In genomic region chr2:73925853-73926492, GRCh38 we compare ENCODE assay signal across 8 cellular contexts. TPM values are rescaled to one million over a fixed set of nuclear protein-coding genes. Genes with fewer than 3 reads are reported as not detected.
DNase-seq lines count a peak whose midpoint lies in the region; ATAC-seq and TF ChIP-seq lines count a peak whose summit lies in the region.

No MANE protein-coding gene starts in this region.

- TF ChIP-seq CTCF in glutamatergic neuron (IDR thresholded peaks at IDR 0.05; ENCODE audit: partially characterized antibody, unreplicated experiment), result no peak

- H3K36me3 Mint-ChIP-seq in T-cell, result peaks cover 12% of the 10 kb centered on the region
- no peaks in the 10 kb centered on the region for H3K36me3 Mint-ChIP-seq in glutamatergic neuron (ENCODE audit: unreplicated experiment)
- H3K36me3 Mint-ChIP-seq in stimulated activated effector memory CD8-positive, alpha-beta T cell treated with anti-CD3 and anti-CD28 coated beads, Interleukin-12 subunit alpha, Interleukin-12 subunit beta, amount 100 ng/mL, for 72 hours, result peaks cover 24% of the 10 kb centered on the region

- no peak for ATAC-seq in T-cell (replicated peaks in 1 of 4)
- no peak for ATAC-seq in stimulated activated effector memory CD8-positive, alpha-beta T cell treated with anti-CD3 and anti-CD28 coated beads, Interleukin-12 subunit alpha, Interleukin-12 subunit beta, amount 100 ng/mL, for 72 hours

- peak overlapping the region; percentile 90 to 94 (median 91) for H3K4me3 Mint-ChIP-seq in T-cell
- peak overlapping the region; percentile 88 for H3K4me3 Mint-ChIP-seq in glutamatergic neuron (ENCODE audit: unreplicated experiment)
- H3K4me3 Mint-ChIP-seq in stimulated activated effector memory CD8-positive, alpha-beta T cell treated with anti-CD3 and anti-CD28 coated beads, Interleukin-12 subunit alpha, Interleukin-12 subunit beta, amount 100 ng/mL, for 72 hours, result peak overlapping the region; percentile 85

- H3K4me1 Mint-ChIP-seq in T-cell (peaks cover 31 to 46% (median 43%) of the 10 kb centered on the region in 3 donors), glutamatergic neuron (ENCODE audit: low read depth, unreplicated experiment) (peaks cover 12% of the 10 kb centered on the region)
- peaks cover 33% of the 10 kb centered on the region for H3K4me1 Mint-ChIP-seq in stimulated activated effector memory CD8-positive, alpha-beta T cell treated with anti-CD3 and anti-CD28 coated beads, Interleukin-12 subunit alpha, Interleukin-12 subunit beta, amount 100 ng/mL, for 72 hours

- H3K27me3 Mint-ChIP-seq in T-cell (no peaks in the 10 kb centered on the region), glutamatergic neuron (ENCODE audit: unreplicated experiment) (no peaks in the 10 kb centered on the region)

- CTCF ChIA-PET in T-cell (lab: Charles Lee), result no interaction called here

- H3K9me3 Mint-ChIP-seq in T-cell (no peaks in the 10 kb centered on the region), glutamatergic neuron (ENCODE audit: unreplicated experiment) (peaks cover 4% of the 10 kb centered on the region)
- H3K9me3 Mint-ChIP-seq in stimulated activated effector memory CD8-positive, alpha-beta T cell treated with anti-CD3 and anti-CD28 coated beads, Interleukin-12 subunit alpha, Interleukin-12 subunit beta, amount 100 ng/mL, for 72 hours, result no peaks in the 10 kb centered on the region

- H3K27ac Mint-ChIP-seq in T-cell (peak overlapping the region; percentile 76 to 96), glutamatergic neuron (ENCODE audit: unreplicated experiment) (peak overlapping the region; percentile 53)
- peak overlapping the region; percentile 93 for H3K27ac Mint-ChIP-seq in stimulated activated effector memory CD8-positive, alpha-beta T cell treated with anti-CD3 and anti-CD28 coated beads, Interleukin-12 subunit alpha, Interleukin-12 subunit beta, amount 100 ng/mL, for 72 hours

- POLR2A ChIA-PET in T-cell (lab: Charles Lee), result no interaction called here

- DNase-seq in NCI-H345 (lab: John Stamatoyannopoulos, UW), result peak; percentile 27
- no peak for DNase-seq in NCI-H345 treated with DMSO at 0.1 percent for 48 hours (lab: John Stamatoyannopoulos, UW; ENCODE audit: unreplicated experiment)
- no peak for DNase-seq in T-cell
- DNase-seq in glutamatergic neuron, result no peak
- DNase-seq in stimulated activated effector memory CD8-positive, alpha-beta T cell treated with anti-CD3 and anti-CD28 coated beads, Interleukin-12 subunit alpha, Interleukin-12 subunit beta, amount 100 ng/mL, for 72 hours (ENCODE audit: low spot score in 2 of 2), result no peak
- no peak for DNase-seq in OCI-M2 (lab: John Stamatoyannopoulos, UW; ENCODE audit: unreplicated experiment)
- no peak for DNase-seq in NK-92 (lab: John Stamatoyannopoulos, UW; ENCODE audit: unreplicated experiment)
- no peak for DNase-seq in NOMO-1 treated with dmso at 0.1 percent for 144 hours (lab: John Stamatoyannopoulos, UW; ENCODE audit: unreplicated experiment)

RNA-seq across cellular contexts. Expression of gene DGUOK, which starts 0.7 kb away (rescaled TPM):
- total RNA-seq in T-cell, result 10 to 100 TPM; 44.0 to 70.2 (median 62.5) TPM
- 96.8 TPM for total RNA-seq in glutamatergic neuron (ENCODE audit: unreplicated experiment)

RNA-seq across cellular contexts. Expression of gene ACTG2, which starts 33.2 kb away (rescaled TPM):
- total RNA-seq in T-cell (1 to 10 TPM in 1 of 5 donors, under 1 TPM in 2, not detected in 2; 0.79 to 1.3 (median 0.95) TPM), glutamatergic neuron (ENCODE audit: unreplicated experiment) (not detected)

RNA-seq across cellular contexts. Expression of gene TET3, which starts 58.7 kb away (rescaled TPM):
- total RNA-seq in T-cell, result 10 to 100 TPM; 22.5 to 32.2 (median 26.8) TPM
- total RNA-seq in glutamatergic neuron (ENCODE audit: unreplicated experiment), result 92.4 TPM
